In genomic region chr12:106901276-106901675, GRCh38 we compare ENCODE assay signal across 14 cellular contexts.
"Had no signal": no experiment of that assay in that cellular context is flagged by ENCODE, and none has a peak within 500 bp of the region (broad histone marks: within the 10 kb centered on the region; RNA-seq: fewer than 3 reads in every experiment).

No MANE protein-coding gene starts in this region.

- H3K9me3 ChIP-seq: heart left ventricle, upper lobe of right lung had no signal

- H3K4me3 ChIP-seq: heart left ventricle, upper lobe of right lung had no signal

- H3K27me3 ChIP-seq: brain microvascular endothelial cell had no signal

- H3K27ac ChIP-seq: brain microvascular endothelial cell, foreskin keratinocyte, heart left ventricle, upper lobe of right lung had no signal

- H3K36me3 ChIP-seq: brain microvascular endothelial cell, heart left ventricle, upper lobe of right lung had no signal

- H3K4me1 ChIP-seq: foreskin keratinocyte had no signal

- DNase-seq: activated CD4-positive, alpha-beta T cell treated with anti-CD3 and anti-CD28 coated beads, Interleukin-2, amount 50 U/mL, for 1 hour; activated naive CD4-positive, alpha-beta T cell treated with anti-CD3 and anti-CD28 coated beads, Interleukin-2, amount 10 ng/mL, durations not matched to agents 7 days and 5 days; activated T-cell treated with anti-CD3 and anti-CD28 coated beads for 4 hours; brain microvascular endothelial cell; cerebellar nuclear complex; dermis blood vessel endothelial cell; erythroblast; heart left ventricle; kidney; mesendoderm; stimulated activated CD4-positive, alpha-beta T cell treated with anti-CD3 and anti-CD28 coated beads, Interleukin-2, amount 100 ng/mL, for 48 hours; stimulated activated naive CD4-positive, alpha-beta T cell treated with Interleukin-2 at 50 U/mL for 16 hours; upper lobe of right lung had no signal

- ATAC-seq: foreskin keratinocyte, heart left ventricle, upper lobe of right lung had no signal
